ENCODE assay signal across 16 cellular contexts in the genomic region with DNA sequence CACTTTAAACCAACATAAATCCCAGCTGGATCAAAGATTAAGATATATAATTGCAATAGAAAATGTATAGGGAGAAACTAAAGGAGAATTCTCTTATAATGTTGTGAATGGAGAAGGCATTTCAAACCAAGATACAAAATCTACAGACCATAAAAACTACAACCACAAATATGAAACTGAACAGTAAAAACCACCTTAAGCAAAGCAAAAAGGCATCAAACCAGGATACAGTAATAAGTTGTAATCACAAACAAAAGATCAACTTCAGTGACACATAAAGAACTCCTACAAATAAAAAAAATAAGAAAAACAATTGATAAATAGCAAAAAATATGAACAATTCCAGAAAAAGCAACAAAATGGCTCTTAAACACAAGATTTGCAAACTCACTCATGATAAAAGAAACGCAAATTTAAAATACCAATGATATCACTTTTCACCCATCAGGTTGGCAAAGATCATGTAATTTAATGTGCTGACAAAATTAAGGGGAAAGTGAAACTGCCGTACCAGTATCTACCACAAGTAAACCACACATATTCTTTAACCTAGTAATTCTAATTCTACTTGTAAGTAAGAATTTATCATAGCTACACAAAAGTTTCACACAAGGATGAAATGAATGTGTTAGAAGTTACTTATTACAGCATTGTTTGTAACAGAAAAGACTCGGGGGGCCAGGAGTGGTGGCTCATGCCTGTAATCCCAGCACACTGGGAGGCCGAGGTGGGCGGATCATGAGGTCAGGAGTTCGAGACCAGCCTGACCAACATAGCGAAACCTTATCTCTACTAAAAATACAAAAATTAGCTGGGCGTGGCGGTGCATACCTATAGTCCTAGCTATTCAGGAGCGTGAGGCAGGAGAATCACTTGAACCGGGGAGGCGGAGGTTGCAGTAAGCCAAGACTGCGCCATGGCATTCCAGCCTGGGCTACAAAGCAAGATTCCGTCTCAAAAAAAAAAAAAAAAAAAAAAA.
DNase-seq lines count a peak whose midpoint lies in the region; ATAC-seq and TF ChIP-seq lines count a peak whose summit lies in the region.
"Had no signal": no experiment of that assay in that cellular context is flagged by ENCODE, and none has a peak within 500 bp of the region (broad histone marks: within the 10 kb centered on the region; RNA-seq: fewer than 3 reads in every experiment).

No MANE protein-coding gene starts in this region.

- peak overlapping the region; percentile 83 for H3K27ac Mint-ChIP-seq in activated T-cell treated with anti-CD3 and anti-CD28 coated beads, Interleukin-2, amount 50 U/mL, for 24 hours
- H3K27ac Mint-ChIP-seq: activated B cell treated with CpG ODN at 0.5 μM for 24 hours had no signal

- BruUV-seq in OCI-LY7 (replicated peaks; lab: Mats Ljungman, UMichigan), result TSS peak; percentile 26

- no peaks in the 10 kb centered on the region for H3K4me1 ChIP-seq in OCI-LY7 (ENCODE audit: insufficient read depth, low read length, poor library complexity, severe bottlenecking)
- H3K4me1 ChIP-seq in smooth muscle cell (ENCODE audit: low read depth), result no peaks in the 10 kb centered on the region

- POLR2A ChIA-PET in OCI-LY7 (lab: Charles Lee), result interaction anchor here (0.6 to 1.0 kb wide), 2 partner anchors 30 to 282 kb away, joined by 4 to 5 read pairs; no protein-coding TSS in a partner anchor

- ATAC-seq in GM21526 (IDR thresholded peaks at IDR 0.05; ENCODE audit: low FRiP score, unreplicated experiment), result no peak
- ATAC-seq in GM19324 (IDR thresholded peaks at IDR 0.05; ENCODE audit: low FRiP score, unreplicated experiment), result no peak
- ATAC-seq: left lobe of liver, SK-N-SH treated with all-trans-retinoic acid at 6 μM for 48 hours had no signal

- H2AFZ ChIP-seq in OCI-LY7 (ENCODE audit: low read length), result no peak overlapping the region
- no peak overlapping the region for H2AFZ ChIP-seq in smooth muscle cell (ENCODE audit: low read depth)

- 95% methylated on average over 14 of the region's 14 CpGs for WGBS in smooth muscle cell (ENCODE audit: low lambda C conversion rate)

- no peaks in the 10 kb centered on the region for H3K9me2 ChIP-seq in OCI-LY7 (ENCODE audit: insufficient read depth, low read length)

- H3K9me3 ChIP-seq in OCI-LY7 (ENCODE audit: low read length), result no peaks in the 10 kb centered on the region
- H3K9me3 ChIP-seq in smooth muscle cell (replicated peaks; ENCODE audit: low read depth), result no peaks in the 10 kb centered on the region
- H3K9me3 ChIP-seq: neutrophil had no signal

- no peak overlapping the region for H3K4me3 Mint-ChIP-seq in activated T-cell treated with anti-CD3 and anti-CD28 coated beads, Interleukin-2, amount 50 U/mL, for 24 hours
- H3K4me3 Mint-ChIP-seq: activated B cell treated with CpG ODN at 0.5 μM for 24 hours had no signal

- peaks cover 4% of the 10 kb centered on the region; the same call in 1 of the 2 replicates for H4K20me1 ChIP-seq in OCI-LY7 (ENCODE audit: insufficient read depth, low read length)
- peaks cover 49% of the 10 kb centered on the region for H4K20me1 ChIP-seq in smooth muscle cell (ENCODE audit: low read depth)

- H3K4me3 ChIP-seq in OCI-LY7 (ENCODE audit: low read depth, low read length, poor library complexity, severe bottlenecking) (no peak overlapping the region), smooth muscle cell (no peak overlapping the region)

- peaks cover 95% of the 10 kb centered on the region for H3K36me3 ChIP-seq in OCI-LY7 (ENCODE audit: insufficient read depth, low read length)
- H3K36me3 ChIP-seq in smooth muscle cell (ENCODE audit: low read depth), result peaks cover 11% of the 10 kb centered on the region

- TF ChIP-seq CTCF in OCI-LY7 (conservative IDR thresholded peaks at IDR 0.05; ENCODE audit: low read length) (no peak), smooth muscle cell (IDR thresholded peaks at IDR 0.05; ENCODE audit: borderline replicate concordance, insufficient read depth, poor library complexity, severe bottlenecking) (no peak)

- no peak overlapping the region for H3K9ac ChIP-seq in smooth muscle cell (ENCODE audit: low read depth)

- no peaks in the 10 kb centered on the region for H3K27me3 ChIP-seq in smooth muscle cell (ENCODE audit: low read depth)
- H3K27me3 ChIP-seq: neutrophil had no signal

- no peak overlapping the region for H3K27ac ChIP-seq in OCI-LY7 (ENCODE audit: low read depth, low read length, poor library complexity, severe bottlenecking)
- no peak overlapping the region for H3K27ac ChIP-seq in smooth muscle cell (ENCODE audit: low read depth)
- H3K27ac ChIP-seq: neutrophil had no signal

- H3K4me2 ChIP-seq in OCI-LY7 (ENCODE audit: low read length), result no peak overlapping the region
- no peak overlapping the region for H3K4me2 ChIP-seq in smooth muscle cell

- CTCF ChIA-PET in OCI-LY7 (lab: Charles Lee; ENCODE audit: unreplicated experiment), result no interaction called here

- peaks cover 80% of the 10 kb centered on the region for H3K36me3 Mint-ChIP-seq in activated T-cell treated with anti-CD3 and anti-CD28 coated beads, Interleukin-2, amount 50 U/mL, for 24 hours (ENCODE audit: low read depth)

- intact Hi-C loops in OCI-LY7 (cut with micrococcal nuclease; ENCODE audit: unreplicated experiment), result no loop called here

- H3K79me2 ChIP-seq in OCI-LY7 (ENCODE audit: insufficient read depth, low read depth, low read length) (peaks cover 74% of the 10 kb centered on the region; the same call in 1 of the 2 replicates), smooth muscle cell (ENCODE audit: low read depth) (peaks cover 35% of the 10 kb centered on the region)

- H3K4me1 Mint-ChIP-seq in activated T-cell treated with anti-CD3 and anti-CD28 coated beads, Interleukin-2, amount 50 U/mL, for 24 hours (ENCODE audit: low read depth), result peaks cover 45% of the 10 kb centered on the region

- DNase-seq in activated T-cell treated with anti-CD3 and anti-CD28 coated beads, Interleukin-2, amount 50 U/mL, for 24 hours, result no peak
- DNase-seq in activated T-cell treated with anti-CD3 and anti-CD28 coated beads for 4 hours (no peak), OCI-LY7 (ENCODE audit: low spot score) (no peak), astrocyte of the hippocampus (ENCODE audit: low read depth, low spot score) (peak; percentile 40), smooth muscle cell (lab: John Stamatoyannopoulos, UW; ENCODE audit: unreplicated experiment) (no peak)
- DNase-seq in stimulated activated CD8-positive, alpha-beta memory T cell treated with anti-CD3 and anti-CD28 coated beads, Interleukin-4, amount 100 ng/mL, for 48 hours, result peak; percentile 60
- DNase-seq: activated B cell treated with CpG ODN at 0.5 μM for 24 hours; Karpas-422; NCI-H1694 treated with DMSO at 0.1 percent for 48 hours; NK-92 treated with Interleukin-12 subunit alpha and Interleukin-12 subunit beta, amount 100 ng/mL, for 24 hours; small intestine had no signal

- H3F3A ChIP-seq in smooth muscle cell (ENCODE audit: low read depth), result no peaks in the 10 kb centered on the region

- no peaks in the 10 kb centered on the region for H3K27me3 Mint-ChIP-seq in activated T-cell treated with anti-CD3 and anti-CD28 coated beads, Interleukin-2, amount 50 U/mL, for 24 hours
- H3K27me3 Mint-ChIP-seq: activated B cell treated with CpG ODN at 0.5 μM for 24 hours had no signal

- H3K9me3 Mint-ChIP-seq in activated T-cell treated with anti-CD3 and anti-CD28 coated beads, Interleukin-2, amount 50 U/mL, for 24 hours, result no peaks in the 10 kb centered on the region
- H3K9me3 Mint-ChIP-seq: activated B cell treated with CpG ODN at 0.5 μM for 24 hours had no signal

Comparison
In these comparisons a context has a peak if more than half of its experiments do, and no peak if none do; other contexts are left out.
1. DNase-seq: peak in astrocyte of the hippocampus (single experiment) and stimulated activated CD8-positive, alpha-beta memory T cell treated with anti-CD3 and anti-CD28 coated beads, Interleukin-4, amount 100 ng/mL, for 48 hours (single experiment); none in activated T-cell treated with anti-CD3 and anti-CD28 coated beads, Interleukin-2, amount 50 U/mL, for 24 hours (single experiment), activated T-cell treated with anti-CD3 and anti-CD28 coated beads for 4 hours (single experiment), OCI-LY7 (single experiment) and smooth muscle cell (single experiment).